ENCODE assay signal across 7 cellular contexts in genomic region chr1:121347481-121347880, GRCh38.
DNase-seq lines count a peak whose midpoint lies in the region; ATAC-seq lines count a peak whose summit lies in the region.
"Not testable (repeated sequence)": the region's sequence is repeated elsewhere in the genome, so short reads cannot be mapped to it uniquely, and the experiment has no call there.

No MANE protein-coding gene starts in this region.

- intact Hi-C loops in left cardiac atrium (cut with DNase I) = not testable (repeated sequence)

- DNase-seq in GM23248 (peak; percentile 0), SK-N-DZ (ENCODE audit: low spot score) (peak; percentile 0), dedifferentiated amniotic fluid mesenchymal stem cell (ENCODE audit: extremely low spot score) (peak; percentile 15), fibroblast of peridontal ligament (ENCODE audit: extremely low read depth) (peak; percentile 11), mesendoderm (peak; percentile 1), putamen (ENCODE audit: low spot score) (peak; percentile 9)
- not testable (repeated sequence) for DNase-seq in left cardiac atrium

- H4K20me1 ChIP-seq in GM23248 (ENCODE audit: insufficient read depth) = not testable (repeated sequence)

- not testable (repeated sequence) for H2BK5ac ChIP-seq in mesendoderm (ENCODE audit: low read length)

- H3K9me2 ChIP-seq in GM23248 (ENCODE audit: insufficient read depth) = not testable (repeated sequence)

- H3K4ac ChIP-seq in mesendoderm (ENCODE audit: low read depth, low read length) = not testable (repeated sequence)

- not testable (repeated sequence) for H3K9me3 ChIP-seq in GM23248 (ENCODE audit: low read depth)

- not testable (repeated sequence) for H3K4me2 ChIP-seq in GM23248 (ENCODE audit: unreplicated experiment); mesendoderm (ENCODE audit: low read length)

- H3K79me1 ChIP-seq in mesendoderm (ENCODE audit: low read length) = not testable (repeated sequence)

- not testable (repeated sequence) for H3K23ac ChIP-seq in mesendoderm (ENCODE audit: low read length)

- not testable (repeated sequence) for H3K27ac ChIP-seq in GM23248; mesendoderm (ENCODE audit: low read depth, low read length)

- H2BK15ac ChIP-seq in mesendoderm (replicated peaks; ENCODE audit: low read depth) = not testable (repeated sequence)

- not testable (repeated sequence) for H3K56ac ChIP-seq in mesendoderm (ENCODE audit: low read length)

- H4K5ac ChIP-seq in mesendoderm (ENCODE audit: low read length) = not testable (repeated sequence)

- H3K18ac ChIP-seq in mesendoderm (ENCODE audit: low read length) = not testable (repeated sequence)

- not testable (repeated sequence) for H4K8ac ChIP-seq in mesendoderm (ENCODE audit: low read depth, low read length)

- not testable (repeated sequence) for H2BK120ac ChIP-seq in mesendoderm (ENCODE audit: low read depth, low read length)

- H2AFZ ChIP-seq in GM23248 = not testable (repeated sequence)

- H3K9ac ChIP-seq in GM23248; mesendoderm (ENCODE audit: low read length): not testable (repeated sequence)

- not testable (repeated sequence) for H3K36me3 ChIP-seq in GM23248 (ENCODE audit: low read depth); mesendoderm (ENCODE audit: control insufficient read depth, insufficient read depth, low read length)

- not testable (repeated sequence) for H3K4me3 ChIP-seq in GM23248; mesendoderm (ENCODE audit: low read length)

- not testable (repeated sequence) for H3F3A ChIP-seq in GM23248 (ENCODE audit: insufficient read depth)

- in situ Hi-C loops in GM23248 (cut with MboI) = not testable (repeated sequence)

- H3K27me3 ChIP-seq in GM23248 (replicated peaks; ENCODE audit: insufficient read depth); mesendoderm (ENCODE audit: insufficient read depth, low read length, poor library complexity): not testable (repeated sequence)

- WGBS in GM23248 (ENCODE audit: low coverage in 1 of 2, low lambda C conversion rate in 2 of 2, missing lambda C conversion rate in 2 of 2), 2 experiments = 75 to 79% methylated on average over 3 of the region's 5 CpGs
- no CpG with 5 or more reads among the region's 5 CpGs for WGBS in mesendoderm (ENCODE audit: extremely low coverage, insufficient coverage, low lambda C conversion rate)

- ATAC-seq in left cardiac atrium = peak; percentile 16 to 31

- H2AK5ac ChIP-seq in mesendoderm (ENCODE audit: low read length) = not testable (repeated sequence)

- H3K4me1 ChIP-seq in GM23248 (ENCODE audit: insufficient read depth); mesendoderm (ENCODE audit: control insufficient read depth, low read depth, low read length): not testable (repeated sequence)

- not testable (repeated sequence) for H3K79me2 ChIP-seq in GM23248 (ENCODE audit: insufficient read depth); mesendoderm (ENCODE audit: control insufficient read depth, insufficient read depth, low read length)
